Comparison of ENCODE assay signal across 18 cellular contexts in genomic region chr17:27861979-27862378, GRCh38. TPM values are rescaled to one million over a fixed set of nuclear protein-coding genes. Genes with fewer than 3 reads are reported as not detected.
DNase-seq lines count a peak whose midpoint lies in the region; ATAC-seq, FAIRE-seq and TF ChIP-seq lines count a peak whose summit lies in the region.
"Had no signal": no experiment of that assay in that cellular context is flagged by ENCODE, and none has a peak within 500 bp of the region (broad histone marks: within the 10 kb centered on the region; RNA-seq: fewer than 3 reads in every experiment).

No MANE protein-coding gene starts in this region.

- H3K4me3 ChIP-seq in K562 (no peak overlapping the region), right lobe of liver (no peak overlapping the region)
- H3K4me3 ChIP-seq: dorsolateral prefrontal cortex, lung, SK-N-MC had no signal

- H3K9me3 ChIP-seq in K562 (replicated peaks; ENCODE audit: control insufficient read depth, insufficient read depth, low read depth, low read length) = no peaks in the 10 kb centered on the region; the same call in 1 of the 2 replicates
- no peaks in the 10 kb centered on the region for H3K9me3 ChIP-seq in right lobe of liver

- FAIRE-seq in H54 (lab: Jason Lieb, UNC) = no peak
- FAIRE-seq in K562 (lab: Jason Lieb, UNC) = no peak

- TF ChIP-seq CTCF in K562 (IDR thresholded peaks at IDR 0.05 in 2 of 3, conservative IDR thresholded peaks at IDR 0.05 in 1 of 3; ENCODE audit: insufficient read depth in 2 of 3, low read depth in 1 of 3, low read length in 3 of 3) (no peak), right lobe of liver (IDR thresholded peaks at IDR 0.05) (peak in 1 of 4 donors; percentile 2)

- peak; percentile 30 for DNase-seq in Daoy (ENCODE audit: low read depth)
- peak; percentile 10 for DNase-seq in H54 (ENCODE audit: insufficient read length, low spot score)
- DNase-seq in K562 (ENCODE audit: extremely low read depth in 1 of 4, low spot score in 3 of 4) = no peak
- peak in 2 of 3 donors; percentile 42 to 53 for DNase-seq in right lobe of liver
- no peak for DNase-seq in NCI-H510A (lab: John Stamatoyannopoulos, UW)
- DNase-seq in NCI-H1092 treated with DMSO at 0.1 percent for 48 hours (lab: John Stamatoyannopoulos, UW) = no peak
- DNase-seq: activated CD4-positive, alpha-beta T cell treated with anti-CD3 and anti-CD28 coated beads for 1 hour; COR-L47; GDM1; Karpas-422; naive B cell; NCI-H1436; stimulated activated CD4-positive, alpha-beta T cell treated with anti-CD3 and anti-CD28 coated beads, Interleukin-4, amount 100 ng/mL, for 24 hours had no signal

- POLR2A ChIA-PET in K562 (lab: Yijun Ruan, JAX) = no interaction called here

- H3K9me1 ChIP-seq in K562 (ENCODE audit: control insufficient read depth, insufficient read depth, low read length) = no peaks in the 10 kb centered on the region

- in situ Hi-C loops in K562 (cut with MboI) = no loop called here

- H3K27ac ChIP-seq in K562 (ENCODE audit: extremely low read depth, low read depth, low read length) (no peak overlapping the region), right lobe of liver (peak overlapping the region in 1 of 3 donors; percentile 54)
- H3K27ac ChIP-seq: parathyroid adenoma, SK-N-MC had no signal

- H4K20me1 ChIP-seq in K562 (replicated peaks; ENCODE audit: control insufficient read depth, insufficient read depth, low read length) = no peaks in the 10 kb centered on the region

- ATAC-seq in K562 (no peak), right lobe of liver (peak; percentile 81 to 96 (median 86)), HG02678 (IDR thresholded peaks at IDR 0.05; ENCODE audit: unreplicated experiment) (no peak)

- TF ChIP-seq POLR2A in H54 (IDR thresholded peaks at IDR 0.05; ENCODE audit: low read depth, low read length) = no peak
- no peak for TF ChIP-seq POLR2A in K562 (conservative IDR thresholded peaks at IDR 0.05)
- TF ChIP-seq POLR2A in right lobe of liver (IDR thresholded peaks at IDR 0.05) = no peak

- no peaks in the 10 kb centered on the region for H3K36me3 ChIP-seq in K562 (ENCODE audit: control insufficient read depth, insufficient read depth, low read length)
- no peaks in the 10 kb centered on the region for H3K36me3 ChIP-seq in right lobe of liver

- no peak overlapping the region for H3K4me2 ChIP-seq in K562 (ENCODE audit: insufficient read depth, low read length)

- H3K9ac ChIP-seq in K562 (ENCODE audit: insufficient read depth in 1 of 2, low read depth in 2 of 2, low read length in 2 of 2) = no peak overlapping the region
- H3K9ac ChIP-seq: parathyroid adenoma had no signal

- CTCF ChIA-PET in K562 (lab: Yijun Ruan, JAX; ENCODE audit: low intra/inter-chr PET ratio) = no interaction called here

- H3K79me2 ChIP-seq in K562 (ENCODE audit: control insufficient read depth, insufficient read depth, low read length) = no peaks in the 10 kb centered on the region
- H3K79me2 ChIP-seq: parathyroid adenoma had no signal

- intact Hi-C loops in K562 (cut with micrococcal nuclease) (no loop called here), right lobe of liver (cut with DNase I) (no loop called here)

- no TSS peak for BruUV-seq in K562 (replicated peaks; lab: Mats Ljungman, UMichigan)

- H2AFZ ChIP-seq in K562 (ENCODE audit: low read depth, low read length) = no peak overlapping the region
- H2AFZ ChIP-seq: parathyroid adenoma had no signal

- H3K27me3 ChIP-seq in K562 (ENCODE audit: control insufficient read depth in 2 of 2, insufficient read depth in 2 of 2, low read length in 2 of 2) = peaks cover 23 to 28% of the 10 kb centered on the region in 2 experiments
- no peaks in the 10 kb centered on the region for H3K27me3 ChIP-seq in right lobe of liver
- H3K27me3 ChIP-seq: dorsolateral prefrontal cortex had no signal

- TF ChIP-seq RAD21 in K562 (CRISPR knock-in tag; conservative IDR thresholded peaks at IDR 0.05 in 1 of 2, IDR thresholded peaks at IDR 0.05 in 1 of 2) = no peak

- no peak for TF ChIP-seq EP300 in K562 (IDR thresholded peaks at IDR 0.05; ENCODE audit: low read length)

- 2% methylated on average over 4 of the region's 4 CpGs for WGBS in K562 (ENCODE audit: insufficient coverage, low coverage, missing lambda C conversion rate)
- WGBS in right lobe of liver (ENCODE audit: insufficient coverage, low coverage, low lambda C conversion rate, missing lambda C conversion rate) = 37% methylated on average over 4 of the region's 4 CpGs

- H3K4me1 ChIP-seq in K562 (replicated peaks in 1 of 2; ENCODE audit: control insufficient read depth in 2 of 2, insufficient read depth in 2 of 2, low read length in 2 of 2) (no peaks in the 10 kb centered on the region; a peak in 1 of 5 replicates), right lobe of liver (no peaks in the 10 kb centered on the region)
- H3K4me1 ChIP-seq: parathyroid adenoma had no signal

TF ChIP-seq in K562, 482 proteins besides CTCF, POLR2A, EP300 and RAD21:
- TF ChIP-seq, protein P1, sequence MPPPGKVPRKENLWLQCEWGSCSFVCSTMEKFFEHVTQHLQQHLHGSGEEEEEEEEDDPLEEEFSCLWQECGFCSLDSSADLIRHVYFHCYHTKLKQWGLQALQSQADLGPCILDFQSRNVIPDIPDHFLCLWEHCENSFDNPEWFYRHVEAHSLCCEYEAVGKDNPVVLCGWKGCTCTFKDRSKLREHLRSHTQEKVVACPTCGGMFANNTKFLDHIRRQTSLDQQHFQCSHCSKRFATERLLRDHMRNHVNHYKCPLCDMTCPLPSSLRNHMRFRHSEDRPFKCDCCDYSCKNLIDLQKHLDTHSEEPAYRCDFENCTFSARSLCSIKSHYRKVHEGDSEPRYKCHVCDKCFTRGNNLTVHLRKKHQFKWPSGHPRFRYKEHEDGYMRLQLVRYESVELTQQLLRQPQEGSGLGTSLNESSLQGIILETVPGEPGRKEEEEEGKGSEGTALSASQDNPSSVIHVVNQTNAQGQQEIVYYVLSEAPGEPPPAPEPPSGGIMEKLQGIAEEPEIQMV (tag; conservative IDR thresholded peaks at IDR 0.05; ENCODE audit: low read depth) = no peak
- TF ChIP-seq ATF3 (IDR thresholded peaks at IDR 0.05) (peak; percentile 31; the same call in 1 of the 2 replicates), ATF3 (CRISPR knock-in tag; conservative IDR thresholded peaks at IDR 0.05) (no peak)
TF ChIP-seq in K562: peak in this region for 1.

RNA-seq across cellular contexts. Expression of gene LYRM9, which starts 31.2 kb away (rescaled TPM):
- 0.71 and 1.8 TPM in 2 replicates for total RNA-seq in Daoy (2014; rRNA removed; shearing (Covaris generic))
- 5.1 and 6.8 TPM in 2 replicates for total RNA-seq in K562 (2011; cell fraction: chromatin; rRNA removed; ENCODE audit: low replicate concordance)
- 2.4 and 2.8 TPM in 2 replicates for total RNA-seq in K562 (2011; cell fraction: nucleolus; rRNA removed)
- total RNA-seq in K562 (2011; cell fraction: nucleoplasm; rRNA removed) = 5.9 and 11.5 TPM in 2 replicates
- 1.6 and 3.2 TPM in 2 replicates for total RNA-seq in K562 (2014; rRNA removed)
- total RNA-seq in K562 (2014; rRNA removed; fragmentation: Illumina TruSeq; extraction: Trizol) = 0.89 and 0.98 TPM in 2 replicates
- total RNA-seq in K562 (2015; rRNA removed; fragmentation: Illumina TruSeq; extraction: Trizol) = 1.2 and 1.4 TPM in 2 replicates
- 1.1 and 1.8 TPM in 2 replicates for total RNA-seq in K562 (2021)
- polyA plus RNA-seq in K562 (2011; rRNA removed) = 4.1 and 4.7 TPM in 2 replicates
- 4.5 and 4.7 TPM in 2 replicates for polyA plus RNA-seq in K562 (2011; cell fraction: cytosol; rRNA removed)
- 7.3 and 7.6 TPM in 2 replicates for polyA plus RNA-seq in K562 (2011; cell fraction: nucleus; rRNA removed)
- 3.0 and 7.0 TPM in 2 replicates for polyA plus RNA-seq in K562 (2012)
- polyA plus RNA-seq in K562 (2014; fragmentation: Illumina TruSeq; extraction: Trizol) = 1.3 and 1.9 TPM in 2 replicates
- 1 to 10 TPM; 1.0 to 1.8 TPM for polyA plus RNA-seq in K562 (2014; fragmentation: Nextera tagmentation; extraction: Ambion mirVana)
- polyA plus RNA-seq in K562 (2014; rRNA removed) = 2.7 and 3.3 TPM in 2 replicates
- 1.2 and 1.4 TPM in 2 replicates for polyA minus RNA-seq in K562 (2011; rRNA and poly(A)+ RNA removed)
- 0.57 TPM in 1 of 2 replicates, not detected in the other for polyA minus RNA-seq in K562 (2011; cell fraction: cytosol; rRNA and poly(A)+ RNA removed)
- 1.1 and 1.8 TPM in 2 replicates for polyA minus RNA-seq in K562 (2011; cell fraction: nucleus; rRNA and poly(A)+ RNA removed)
- 1 to 10 TPM; 4.1 to 7.2 (median 5.5) TPM for total RNA-seq in right lobe of liver

Comparison
In these comparisons a context has a peak if more than half of its experiments do, and no peak if none do; other contexts are left out.
1. DNase-seq: peak in Daoy (single experiment), H54 (single experiment) and right lobe of liver (2 of 3); none in K562 (0 of 4), NCI-H510A (single experiment) and NCI-H1092 treated with DMSO at 0.1 percent for 48 hours (single experiment).
2. ATAC-seq: peak in right lobe of liver (4 of 4); none in K562 (single experiment) and HG02678 (single experiment).